ENCODE assay signal across 24 cellular contexts in genomic region chr1:94317790-94318188, GRCh38.
DNase-seq lines count a peak whose midpoint lies in the region; ATAC-seq, FAIRE-seq and TF ChIP-seq lines count a peak whose summit lies in the region.
"Had no signal": no experiment of that assay in that cellular context is flagged by ENCODE, and none has a peak within 500 bp of the region (broad histone marks: within the 10 kb centered on the region; RNA-seq: fewer than 3 reads in every experiment).

No MANE protein-coding gene starts in this region.

- H3K4me1 ChIP-seq in HepG2 (ENCODE audit: insufficient read depth, low read length): peaks cover 86% of the 10 kb centered on the region
- peaks cover 0 to 35% (median 17%) of the 10 kb centered on the region in 4 donors for H3K4me1 ChIP-seq in right lobe of liver
- H3K4me1 ChIP-seq in liver (ENCODE audit: control insufficient read depth in 4 of 4, insufficient read depth in 4 of 4, low read length in 3 of 4): peaks cover 4 to 30% (median 22%) of the 10 kb centered on the region in 4 donors
- H3K4me1 ChIP-seq in CD8-positive, alpha-beta T cell (ENCODE audit: insufficient read depth, low read length): no peaks in the 10 kb centered on the region

- WGBS in HepG2 (ENCODE audit: low lambda C conversion rate): 97% methylated on average over 1 of the region's 1 CpG
- 86% methylated on average over 1 of the region's 1 CpG for WGBS in right lobe of liver (ENCODE audit: insufficient coverage, low coverage, low lambda C conversion rate, missing lambda C conversion rate)
- WGBS in liver: 96% methylated on average over 1 of the region's 1 CpG

- H3K79me2 ChIP-seq in HepG2 (ENCODE audit: insufficient read depth, low read length): no peaks in the 10 kb centered on the region

- BruUV-seq in HepG2 (replicated peaks; lab: Mats Ljungman, UMichigan): no TSS peak

- in situ Hi-C loops in HepG2 (cut with HindIII; ENCODE audit: extremely low pct_ligation_motif_present, low pct_unique_long_range_greater_than_20kb): no loop called here

- TF ChIP-seq CTCF in HepG2 (CRISPR knock-in tag; IDR thresholded peaks at IDR 0.05) (no peak), right lobe of liver (IDR thresholded peaks at IDR 0.05) (no peak), liver (IDR thresholded peaks at IDR 0.05; ENCODE audit: low read depth, low read length, missing input control) (no peak)
- TF ChIP-seq CTCF in CD8-positive, alpha-beta T cell (IDR thresholded peaks at IDR 0.05): no peak

- FAIRE-seq in HepG2 (lab: Jason Lieb, UNC) (peak; percentile 26), endometrium (lab: Jason Lieb, UNC) (peak; percentile 21), frontal cortex (lab: Jason Lieb, UNC) (no peak)

- no peaks in the 10 kb centered on the region for H3K4me1 Mint-ChIP-seq in CD8-positive, alpha-beta T cell (ENCODE audit: low read depth)

- no peak overlapping the region for H3K4me3 Mint-ChIP-seq in CD8-positive, alpha-beta T cell
- H3K4me3 Mint-ChIP-seq: HFFc6 had no signal

- TF ChIP-seq EP300 in HepG2 (IDR thresholded peaks at IDR 0.05; ENCODE audit: low read depth in 2 of 2, low read length in 2 of 2): no peak
- no peak for TF ChIP-seq EP300 in HepG2 (CRISPR knock-in tag; IDR thresholded peaks at IDR 0.05; ENCODE audit: borderline replicate concordance)

- no peak overlapping the region for H2AFZ ChIP-seq in HepG2 (ENCODE audit: low read length)
- H2AFZ ChIP-seq: PC-9 had no signal

- TF ChIP-seq POLR2A in HepG2 (IDR thresholded peaks at IDR 0.05; ENCODE audit: insufficient read depth in 1 of 2, low read depth in 2 of 2, low read length in 2 of 2) (no peak), right lobe of liver (IDR thresholded peaks at IDR 0.05) (no peak)

- ATAC-seq in HepG2 (0 out of 3 replicates have a peak, but pooled peaks have one; percentile 12), right lobe of liver (no peak)
- no peak for ATAC-seq in CD8-positive, alpha-beta T cell

- no peaks in the 10 kb centered on the region for H3K27me3 ChIP-seq in HepG2 (ENCODE audit: control insufficient read depth in 1 of 2, insufficient read depth in 2 of 2, low read length in 2 of 2)
- no peaks in the 10 kb centered on the region for H3K27me3 ChIP-seq in right lobe of liver
- no peaks in the 10 kb centered on the region for H3K27me3 ChIP-seq in liver (ENCODE audit: control insufficient read depth in 4 of 4, insufficient read depth in 4 of 4, low read length in 3 of 4)
- H3K27me3 ChIP-seq in CD8-positive, alpha-beta T cell (ENCODE audit: insufficient read depth, low read length): no peaks in the 10 kb centered on the region

- no peak for TF ChIP-seq RAD21 in HepG2 (CRISPR knock-in tag; IDR thresholded peaks at IDR 0.05)
- no peak for TF ChIP-seq RAD21 in liver (IDR thresholded peaks at IDR 0.05)

- peak overlapping the region; percentile 60 for H3K27ac ChIP-seq in HepG2 (ENCODE audit: extremely low read length, insufficient read depth, low read length)
- H3K27ac ChIP-seq in right lobe of liver: no peak overlapping the region
- H3K27ac ChIP-seq in liver (ENCODE audit: low read depth in 1 of 2, low read length in 2 of 2): no peak overlapping the region
- no peak overlapping the region for H3K27ac ChIP-seq in CD8-positive, alpha-beta T cell (ENCODE audit: low read depth, low read length)
- H3K27ac ChIP-seq: PC-9 had no signal

- H3K27ac Mint-ChIP-seq in CD8-positive, alpha-beta T cell: no peak overlapping the region

- no peaks in the 10 kb centered on the region for H4K20me1 ChIP-seq in HepG2 (ENCODE audit: insufficient read depth, low read length)

- H3K9ac ChIP-seq in HepG2 (ENCODE audit: insufficient read depth, low read depth, low read length) (no peak overlapping the region), liver (ENCODE audit: low read depth in 1 of 2, low read length in 2 of 2) (no peak overlapping the region)
- H3K9ac ChIP-seq: GM23248 had no signal

- H3K36me3 Mint-ChIP-seq in CD8-positive, alpha-beta T cell: no peaks in the 10 kb centered on the region

- intact Hi-C loops in HepG2 (cut with micrococcal nuclease; ENCODE audit: unreplicated experiment) (loop anchor here (5.0 kb wide), 1 partner anchor 70 kb away; no protein-coding TSS in a partner anchor), right lobe of liver (cut with DNase I) (no loop called here)
- intact Hi-C loops in CD8-positive, alpha-beta T cell (cut with DNase I, micrococcal nuclease): no loop called here

- CTCF ChIA-PET in HepG2 (lab: Yijun Ruan, JAX; ENCODE audit: low intra/inter-chr PET ratio, low total read pairs): no interaction called here
- CTCF ChIA-PET in CD8-positive, alpha-beta T cell (lab: Charles Lee): interaction anchor here (1.0 kb wide), 1 partner anchor 12 kb away, joined by 3 read pairs; no protein-coding TSS in a partner anchor

- no peaks in the 10 kb centered on the region for H3K9me3 ChIP-seq in HepG2 (ENCODE audit: low read length)
- H3K9me3 ChIP-seq in right lobe of liver: no peaks in the 10 kb centered on the region
- H3K9me3 ChIP-seq in liver (ENCODE audit: control insufficient read depth in 4 of 4, low read length in 3 of 4): no peaks in the 10 kb centered on the region
- no peaks in the 10 kb centered on the region for H3K9me3 ChIP-seq in CD8-positive, alpha-beta T cell (ENCODE audit: low read length)

- peak overlapping the region; percentile 56 for H3K4me2 ChIP-seq in HepG2 (ENCODE audit: low read depth, low read length)
- H3K4me2 ChIP-seq: PC-9 had no signal

- POLR2A ChIA-PET in HepG2 (lab: Yijun Ruan, JAX): interaction anchor here (1.1 to 2.3 kb wide), 9 partner anchors 8 to 284 kb away, joined by 3 to 11 read pairs (median 6); no protein-coding TSS in a partner anchor
- POLR2A ChIA-PET in CD8-positive, alpha-beta T cell (lab: Charles Lee): no interaction called here

- H3K27me3 Mint-ChIP-seq in CD8-positive, alpha-beta T cell (ENCODE audit: low read depth): peaks cover 3% of the 10 kb centered on the region

- DNase-seq in HepG2 (ENCODE audit: low spot score) (peak; percentile 71), right lobe of liver (no peak), occipital lobe (lab: John Stamatoyannopoulos, UW) (no peak), frontal cortex (ENCODE audit: low spot score in 2 of 2) (no peak)
- DNase-seq in CD8-positive, alpha-beta T cell: no peak
- no peak for DNase-seq in activated CD8-positive, alpha-beta memory T cell treated with anti-CD3 and anti-CD28 coated beads, Interleukin-2, amount 50 U/mL, for 4 hours
- DNase-seq: 8988T; DMS53; H7; HFFc6; NCI-H1048; NCI-H1417; NCI-H1694; NCI-H2029 treated with DMSO at 0.1 percent for 48 hours; NCI-H446 treated with DMSO at 0.1 percent for 48 hours; NCI-H526; NCI-H82; NK-92 treated with Interleukin-12 subunit alpha and Interleukin-12 subunit beta, amount 100 ng/mL, for 24 hours; PC-9; RPMI8226; SHP77 had no signal

- H3K4me3 ChIP-seq in HepG2 (replicated peaks in 1 of 3; ENCODE audit: insufficient read depth in 1 of 3, low read depth in 2 of 3, low read length in 3 of 3) (no peak overlapping the region), right lobe of liver (no peak overlapping the region), liver (ENCODE audit: low read depth in 1 of 3, low read length in 3 of 3) (no peak overlapping the region)
- H3K4me3 ChIP-seq in CD8-positive, alpha-beta T cell (ENCODE audit: low read depth, low read length): no peak overlapping the region
- H3K4me3 ChIP-seq: GM23248, PC-9 had no signal

- H3K36me3 ChIP-seq in HepG2 (replicated peaks in 1 of 2; ENCODE audit: control insufficient read depth in 1 of 2, insufficient read depth in 2 of 2, low read length in 2 of 2): no peaks in the 10 kb centered on the region
- H3K36me3 ChIP-seq in right lobe of liver: no peaks in the 10 kb centered on the region
- H3K36me3 ChIP-seq in liver (ENCODE audit: control insufficient read depth in 4 of 4, insufficient read depth in 3 of 4, low read depth in 1 of 4, low read length in 3 of 4): no peaks in the 10 kb centered on the region
- H3K36me3 ChIP-seq in CD8-positive, alpha-beta T cell (ENCODE audit: insufficient read depth, low read length): no peaks in the 10 kb centered on the region

- H3K9me3 Mint-ChIP-seq in CD8-positive, alpha-beta T cell: no peaks in the 10 kb centered on the region
- H3K9me3 Mint-ChIP-seq: HFFc6 had no signal

TF ChIP-seq in HepG2, 621 proteins besides CTCF, POLR2A, EP300 and RAD21 (continues in another document):
- TF ChIP-seq NR2C2 (CRISPR knock-in tag; IDR thresholded peaks at IDR 0.05; ENCODE audit: borderline replicate concordance) (no peak), ATF7-NPFF (CRISPR knock-in tag; IDR thresholded peaks at IDR 0.05; ENCODE audit: low read depth) (no peak), GLI4 (CRISPR knock-in tag; IDR thresholded peaks at IDR 0.05; ENCODE audit: borderline replicate concordance) (no peak), ZNF24 (IDR thresholded peaks at IDR 0.05) (no peak), ZSCAN29 (CRISPR knock-in tag; conservative IDR thresholded peaks at IDR 0.05) (0 out of 2 replicates have a peak, but pooled peaks have one; percentile 48), NCOA2 (CRISPR knock-in tag; IDR thresholded peaks at IDR 0.05) (peak; percentile 26; the same call in 1 of the 2 replicates)

TF ChIP-seq in liver, 16 proteins besides CTCF, POLR2A, EP300 and RAD21 (continues in another document):
- TF ChIP-seq ATF3 (IDR thresholded peaks at IDR 0.05) (no peak), NR2F2 (IDR thresholded peaks at IDR 0.05) (peak; percentile 29)
